Comparison of ENCODE assay signal across 28 cellular contexts in the genomic region with DNA sequence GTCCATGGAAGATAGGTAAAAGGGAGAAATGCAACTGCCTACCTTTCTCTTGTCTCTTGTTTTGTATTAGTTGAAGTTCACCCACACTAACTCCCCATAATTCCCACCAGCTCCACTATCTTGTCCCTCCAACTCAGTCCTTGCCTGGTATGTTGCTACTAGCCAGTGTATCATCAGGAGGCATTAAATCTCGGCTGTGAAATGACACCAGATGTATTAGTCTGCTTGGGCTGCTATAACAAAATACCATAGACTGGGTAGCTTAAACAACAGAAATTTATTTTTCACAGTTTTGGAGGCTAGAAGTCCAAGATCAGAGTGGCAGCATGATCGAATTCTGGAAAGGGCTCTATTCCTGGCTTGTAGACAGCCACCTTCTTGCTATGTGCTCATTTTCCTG.
"Had no signal": no experiment of that assay in that cellular context is flagged by ENCODE, and none has a peak within 500 bp of the region (broad histone marks: within the 10 kb centered on the region; RNA-seq: fewer than 3 reads in every experiment).

No MANE protein-coding gene starts in this region.

- DNase-seq: heart right ventricle; hippocampal formation; left colon; left lung; lower lobe of right lung; mammary epithelial cell; mesendoderm; midbrain; mucosa of descending colon; naive thymus-derived CD4-positive, alpha-beta T cell; nucleus accumbens; pancreas; posterior cingulate gyrus; psoas muscle; stimulated activated CD4-positive, alpha-beta T cell treated with anti-CD3 and anti-CD28 coated beads, Interleukin-12 subunit alpha, Interleukin-12 subunit beta, amount 100 ng/mL, for 4 hours; stimulated activated CD4-positive, alpha-beta T cell treated with anti-CD3 and anti-CD28 coated beads, Interleukin-15, amount 100 ng/mL, for 24 hours; stimulated activated CD4-positive, alpha-beta T cell treated with anti-CD3 and anti-CD28 coated beads, Interleukin-2, amount 100 ng/mL, for 24 hours; stimulated activated CD4-positive, alpha-beta T cell treated with anti-CD3 and anti-CD28 coated beads, Interleukin-4, amount 100 ng/mL, for 24 hours; stimulated activated naive CD4-positive, alpha-beta T cell; upper lobe of right lung had no signal

- H3K27ac ChIP-seq: heart right ventricle, left lung, lower lobe of right lung, pancreas, psoas muscle, suprapubic skin, tibial nerve, upper lobe of right lung had no signal

- H3K27me3 ChIP-seq: heart right ventricle, left lung, pancreas, suprapubic skin, tibial nerve, upper lobe of right lung had no signal

- H3K9me3 ChIP-seq: left lung, lower lobe of right lung, mucosa of descending colon, pancreas, psoas muscle, suprapubic skin, tibial nerve, upper lobe of right lung had no signal

- H3K36me3 Mint-ChIP-seq: naive thymus-derived CD4-positive, alpha-beta T cell; natural killer cell treated with Interleukin-12 subunit alpha and Interleukin-12 subunit beta and Interleukin-15 and Interleukin-18, amount 100 ng/mL, for 72 hours; stimulated activated effector memory CD8-positive, alpha-beta T cell treated with anti-CD3 and anti-CD28 coated beads, Interleukin-12 subunit alpha, Interleukin-12 subunit beta, amount 100 ng/mL, for 72 hours had no signal

- H3K4me1 ChIP-seq: heart right ventricle, left lung, lower lobe of right lung, pancreas, psoas muscle, suprapubic skin, tibial nerve, upper lobe of right lung had no signal

- H3K27me3 Mint-ChIP-seq: natural killer cell treated with Interleukin-12 subunit alpha and Interleukin-12 subunit beta and Interleukin-15 and Interleukin-18, amount 100 ng/mL, for 72 hours; stimulated activated naive CD8-positive, alpha-beta T cell treated with anti-CD3 and anti-CD28 coated beads, Interleukin-15, Interleukin-2, amounts not matched to agents 100 ng/mL and 50 ng/mL, for 24 hours had no signal

- H3K36me3 ChIP-seq: heart right ventricle, left lung, lower lobe of right lung, pancreas, suprapubic skin, tibial nerve, upper lobe of right lung had no signal

- H3K27ac Mint-ChIP-seq: naive thymus-derived CD4-positive, alpha-beta T cell; natural killer cell treated with Interleukin-12 subunit alpha and Interleukin-12 subunit beta and Interleukin-15 and Interleukin-18, amount 100 ng/mL, for 72 hours; stimulated activated effector memory CD8-positive, alpha-beta T cell treated with anti-CD3 and anti-CD28 coated beads, Interleukin-12 subunit alpha, Interleukin-12 subunit beta, amount 100 ng/mL, for 72 hours; stimulated activated naive CD8-positive, alpha-beta T cell treated with anti-CD3 and anti-CD28 coated beads, Interleukin-15, Interleukin-2, amounts not matched to agents 100 ng/mL and 50 ng/mL, for 24 hours had no signal

- H3K4me3 ChIP-seq: heart right ventricle, left lung, lower lobe of right lung, mucosa of descending colon, pancreas, psoas muscle, suprapubic skin, tibial nerve, upper lobe of right lung had no signal

- H3K9me3 Mint-ChIP-seq: neural crest cell; stimulated activated effector memory CD8-positive, alpha-beta T cell treated with anti-CD3 and anti-CD28 coated beads, Interleukin-12 subunit alpha, Interleukin-12 subunit beta, amount 100 ng/mL, for 72 hours; stimulated activated naive CD8-positive, alpha-beta T cell treated with anti-CD3 and anti-CD28 coated beads, Interleukin-15, Interleukin-2, amounts not matched to agents 100 ng/mL and 50 ng/mL, for 24 hours had no signal

- H3K4me3 Mint-ChIP-seq: naive thymus-derived CD4-positive, alpha-beta T cell; natural killer cell treated with Interleukin-12 subunit alpha and Interleukin-12 subunit beta and Interleukin-15 and Interleukin-18, amount 100 ng/mL, for 72 hours; neural crest cell; stimulated activated effector memory CD8-positive, alpha-beta T cell treated with anti-CD3 and anti-CD28 coated beads, Interleukin-12 subunit alpha, Interleukin-12 subunit beta, amount 100 ng/mL, for 72 hours; stimulated activated naive CD8-positive, alpha-beta T cell treated with anti-CD3 and anti-CD28 coated beads, Interleukin-15, Interleukin-2, amounts not matched to agents 100 ng/mL and 50 ng/mL, for 24 hours had no signal

- H3K4me1 Mint-ChIP-seq: naive thymus-derived CD4-positive, alpha-beta T cell; neural crest cell; stimulated activated effector memory CD8-positive, alpha-beta T cell treated with anti-CD3 and anti-CD28 coated beads, Interleukin-12 subunit alpha, Interleukin-12 subunit beta, amount 100 ng/mL, for 72 hours had no signal

- ATAC-seq: left colon; left lung; lower lobe of right lung; mucosa of descending colon; naive thymus-derived CD4-positive, alpha-beta T cell; natural killer cell treated with Interleukin-12 subunit alpha and Interleukin-12 subunit beta and Interleukin-15 and Interleukin-18, amount 100 ng/mL, for 72 hours; pancreas; psoas muscle; stimulated activated effector memory CD8-positive, alpha-beta T cell treated with anti-CD3 and anti-CD28 coated beads, Interleukin-12 subunit alpha, Interleukin-12 subunit beta, amount 100 ng/mL, for 72 hours; upper lobe of right lung had no signal

- FAIRE-seq: keratinocyte, pancreas, urothelium cell line had no signal
